ENCODE assay signal across 8 cellular contexts in genomic region chr19:34678421-34678820, GRCh38. TPM values are rescaled to one million over a fixed set of nuclear protein-coding genes. Genes with fewer than 3 reads are reported as not detected.
DNase-seq lines count a peak whose midpoint lies in the region; ATAC-seq and TF ChIP-seq lines count a peak whose summit lies in the region.

No MANE protein-coding gene starts in this region.

- H3K9me3 Mint-ChIP-seq in stimulated activated naive CD8-positive, alpha-beta T cell treated with anti-CD3 and anti-CD28 coated beads, Interleukin-15, Interleukin-2, amounts not matched to agents 100 ng/mL and 50 ng/mL, for 24 hours, result peaks cover 38% of the 10 kb centered on the region

- H3K4me1 ChIP-seq in body of pancreas (peaks cover 30% of the 10 kb centered on the region), mononuclear cell (ENCODE audit: insufficient read depth, low read length) (peaks cover 15% of the 10 kb centered on the region)

- H3K27me3 ChIP-seq in body of pancreas (no peaks in the 10 kb centered on the region), mononuclear cell (ENCODE audit: insufficient read depth, low read length) (peaks cover 5% of the 10 kb centered on the region)

- peak overlapping the region; percentile 99 for H3K27ac Mint-ChIP-seq in stimulated activated naive CD8-positive, alpha-beta T cell treated with anti-CD3 and anti-CD28 coated beads, Interleukin-15, Interleukin-2, amounts not matched to agents 100 ng/mL and 50 ng/mL, for 24 hours

- no peak for ATAC-seq in stimulated activated naive CD8-positive, alpha-beta T cell treated with anti-CD3 and anti-CD28 coated beads, Interleukin-15, Interleukin-2, amounts not matched to agents 100 U/mL and 50 U/mL, for 24 hours
- ATAC-seq in body of pancreas (peak; percentile 27), GM21737 (IDR thresholded peaks at IDR 0.05; ENCODE audit: unreplicated experiment) (no peak), GM19035 (IDR thresholded peaks at IDR 0.05; ENCODE audit: unreplicated experiment) (no peak)

- 18 to 29% methylated on average over 9 to 10 of the region's 10 CpGs for WGBS in body of pancreas, 2 donors

- peak overlapping the region in 1 of 2 donors; percentile 51 for H3K4me3 ChIP-seq in body of pancreas
- peak overlapping the region; percentile 76 for H3K4me3 ChIP-seq in mononuclear cell (ENCODE audit: low read length)

- peaks cover 44% of the 10 kb centered on the region for H3K4me1 Mint-ChIP-seq in stimulated activated naive CD8-positive, alpha-beta T cell treated with anti-CD3 and anti-CD28 coated beads, Interleukin-15, Interleukin-2, amounts not matched to agents 100 ng/mL and 50 ng/mL, for 24 hours (ENCODE audit: low read depth)

- no peak for TF ChIP-seq CTCF in body of pancreas (IDR thresholded peaks at IDR 0.05)

- H3K36me3 Mint-ChIP-seq in stimulated activated naive CD8-positive, alpha-beta T cell treated with anti-CD3 and anti-CD28 coated beads, Interleukin-15, Interleukin-2, amounts not matched to agents 100 ng/mL and 50 ng/mL, for 24 hours (ENCODE audit: low read depth), result peaks cover 57% of the 10 kb centered on the region

- peaks cover 12% of the 10 kb centered on the region for H3K27me3 Mint-ChIP-seq in stimulated activated naive CD8-positive, alpha-beta T cell treated with anti-CD3 and anti-CD28 coated beads, Interleukin-15, Interleukin-2, amounts not matched to agents 100 ng/mL and 50 ng/mL, for 24 hours

- peaks cover 0 to 9% (median 0%) of the 10 kb centered on the region in 3 donors for H3K9me3 ChIP-seq in body of pancreas
- peaks cover 27% of the 10 kb centered on the region for H3K9me3 ChIP-seq in mononuclear cell (ENCODE audit: low read depth, low read length)

- intact Hi-C loops in body of pancreas (cut with DNase I), result no loop called here

- DNase-seq in stimulated activated naive CD8-positive, alpha-beta T cell treated with anti-CD3 and anti-CD28 coated beads, Interleukin-15, Interleukin-2, amounts not matched to agents 100 U/mL and 50 U/mL, for 24 hours, result no peak
- DNase-seq in body of pancreas (peak in 3 of 4 donors; percentile 47 to 71 (median 68)), GF-D8 (lab: John Stamatoyannopoulos, UW) (no peak), NCI-H2029 (lab: John Stamatoyannopoulos, UW) (no peak)

- peaks cover 6 to 19% of the 10 kb centered on the region in 2 donors for H3K36me3 ChIP-seq in body of pancreas (replicated peaks in 1 of 2; ENCODE audit: insufficient read depth in 1 of 2, low read depth in 2 of 2)

- no peak for TF ChIP-seq POLR2A in body of pancreas (IDR thresholded peaks at IDR 0.05)

- peak overlapping the region; percentile 93 for H3K4me3 Mint-ChIP-seq in stimulated activated naive CD8-positive, alpha-beta T cell treated with anti-CD3 and anti-CD28 coated beads, Interleukin-15, Interleukin-2, amounts not matched to agents 100 ng/mL and 50 ng/mL, for 24 hours

- peak overlapping the region in 3 of 4 donors; percentile 91 to 99 (median 98) for H3K27ac ChIP-seq in body of pancreas

RNA-seq across cellular contexts. Expression of gene ZNF302, which starts 0.9 kb away (rescaled TPM):
- total RNA-seq in body of pancreas (10 to 100 TPM; 16.6 to 49.1 TPM), mononuclear cell (7.7 TPM)

RNA-seq across cellular contexts. Expression of gene SCGB2B2, which starts 1.5 kb away (rescaled TPM):
- total RNA-seq in body of pancreas (1 to 10 TPM in 1 of 2 donors, under 1 TPM in 1; 0.52 to 4.3 TPM), mononuclear cell (0.10 TPM)

RNA-seq across cellular contexts. Expression of gene ZNF181, which starts 55.6 kb away (rescaled TPM):
- total RNA-seq in body of pancreas (10 to 100 TPM; 11.9 to 38.6 TPM), mononuclear cell (5.6 TPM)

Comparison
In these comparisons a context has a peak if more than half of its experiments do, and no peak if none do; other contexts are left out.
1. DNase-seq: peak in body of pancreas (3 of 4); none in stimulated activated naive CD8-positive, alpha-beta T cell treated with anti-CD3 and anti-CD28 coated beads, Interleukin-15, Interleukin-2, amounts not matched to agents 100 U/mL and 50 U/mL, for 24 hours (single experiment), GF-D8 (single experiment) and NCI-H2029 (single experiment).